In the genomic region with DNA sequence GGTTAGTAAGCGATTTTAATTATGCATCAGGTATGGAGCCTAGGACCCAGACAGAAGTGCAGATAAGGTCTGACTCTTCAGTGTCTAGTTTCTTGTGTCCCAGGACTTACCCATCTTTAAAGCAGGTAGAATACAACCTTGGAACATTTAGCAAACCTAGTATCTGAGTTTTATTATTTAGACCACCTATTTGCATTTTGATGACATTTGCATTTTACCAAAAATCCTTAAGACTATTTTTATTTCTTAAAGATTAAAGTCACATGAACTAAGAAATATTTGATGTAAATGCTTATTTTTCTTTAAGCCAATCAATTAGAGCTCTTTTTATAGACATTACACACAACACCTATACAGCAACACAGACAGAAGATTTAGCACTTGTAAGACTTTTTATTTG, we compare ENCODE assay signal across 8 cellular contexts.
"Had no signal": no experiment of that assay in that cellular context is flagged by ENCODE, and none has a peak within 500 bp of the region (broad histone marks: within the 10 kb centered on the region; RNA-seq: fewer than 3 reads in every experiment).

No MANE protein-coding gene starts in this region.

- H3K4me1 ChIP-seq: HAP-1 had no signal

- DNase-seq: GOT3, H7, HFFc6, KBM-7 had no signal

- H3K9ac ChIP-seq: KMS-11 had no signal

- H3K4me2 ChIP-seq: KMS-11 had no signal

- H3K27ac ChIP-seq: HL-60, KMS-11 had no signal

- H3K36me3 ChIP-seq: HAP-1 had no signal

- H3K9me3 ChIP-seq: HAP-1 had no signal

- H3K4me3 ChIP-seq: HAP-1 had no signal

- ATAC-seq: HCT116 had no signal
